17 cellular contexts compared by ENCODE assay signal in the genomic region with DNA sequence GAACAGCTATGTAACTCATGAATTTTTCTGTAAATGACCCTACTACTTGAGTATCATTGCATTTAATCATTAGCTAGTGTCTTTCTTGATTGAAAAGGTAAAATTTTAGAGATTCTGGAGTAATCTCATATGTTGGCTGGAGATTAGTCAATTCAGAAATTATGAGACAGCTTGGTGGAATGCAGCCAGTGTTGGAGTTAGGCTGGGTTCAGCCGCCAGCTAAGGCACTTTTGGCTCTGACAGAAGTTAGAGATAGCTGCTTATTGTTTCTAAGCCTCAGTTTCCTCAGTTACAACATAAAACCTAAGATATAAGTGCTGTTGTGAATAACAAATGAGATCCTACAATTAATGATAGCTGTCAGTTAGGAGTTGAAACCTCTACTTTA. TPM values are rescaled to one million over a fixed set of nuclear protein-coding genes. Genes with fewer than 3 reads are reported as not detected.
DNase-seq lines count a peak whose midpoint lies in the region; ATAC-seq, FAIRE-seq and TF ChIP-seq lines count a peak whose summit lies in the region.
"Had no signal": no experiment of that assay in that cellular context is flagged by ENCODE, and none has a peak within 500 bp of the region (broad histone marks: within the 10 kb centered on the region; RNA-seq: fewer than 3 reads in every experiment).

No MANE protein-coding gene starts in this region.

- no peak for TF ChIP-seq POLR2A in HepG2 (IDR thresholded peaks at IDR 0.05; ENCODE audit: insufficient read depth in 1 of 2, low read depth in 2 of 2, low read length in 2 of 2)

- H3K36me3 Mint-ChIP-seq in naive thymus-derived CD8-positive, alpha-beta T cell, result peaks cover 0 to 16% (median 5%) of the 10 kb centered on the region in 3 donors

- no peaks in the 10 kb centered on the region for H3K9me3 Mint-ChIP-seq in naive thymus-derived CD8-positive, alpha-beta T cell
- H3K9me3 Mint-ChIP-seq: activated CD4-positive, alpha-beta T cell treated with anti-CD3 and anti-CD28 coated beads, Interleukin-2, amount 10 ng/mL, durations not matched to agents 7 days and 5 days; mesothelial cell of epicardium; neural crest cell; stimulated activated effector memory CD8-positive, alpha-beta T cell treated with anti-CD3 and anti-CD28 coated beads, Interleukin-12 subunit alpha, Interleukin-12 subunit beta, amount 100 ng/mL, for 72 hours had no signal

- no peaks in the 10 kb centered on the region for H3K27me3 Mint-ChIP-seq in naive thymus-derived CD8-positive, alpha-beta T cell
- H3K27me3 Mint-ChIP-seq: activated CD4-positive, alpha-beta T cell treated with anti-CD3 and anti-CD28 coated beads, Interleukin-2, amount 10 ng/mL, durations not matched to agents 7 days and 5 days had no signal

- H3K36me3 ChIP-seq in GM23248 (ENCODE audit: low read depth), result peaks cover 10% of the 10 kb centered on the region
- no peaks in the 10 kb centered on the region; the same call in 1 of the 2 replicates for H3K36me3 ChIP-seq in Panc1 (ENCODE audit: control insufficient read depth, insufficient read depth, low read length)
- peaks cover 6 to 23% of the 10 kb centered on the region in 2 experiments for H3K36me3 ChIP-seq in HepG2 (replicated peaks in 1 of 2; ENCODE audit: control insufficient read depth in 1 of 2, insufficient read depth in 2 of 2, low read length in 2 of 2)
- H3K36me3 ChIP-seq: thoracic aorta had no signal

- H4K20me1 ChIP-seq in GM23248 (ENCODE audit: insufficient read depth), result no peaks in the 10 kb centered on the region
- H4K20me1 ChIP-seq in HepG2 (ENCODE audit: insufficient read depth, low read length), result 0 out of 2 replicates have a peak, but pooled peaks cover 4% of the 10 kb centered on the region

- no peak for TF ChIP-seq EP300 in HepG2 (IDR thresholded peaks at IDR 0.05; ENCODE audit: low read depth in 2 of 2, low read length in 2 of 2)
- no peak for TF ChIP-seq EP300 in HepG2 (CRISPR knock-in tag; IDR thresholded peaks at IDR 0.05; ENCODE audit: borderline replicate concordance)

- no peak for FAIRE-seq in HepG2 (lab: Jason Lieb, UNC)

- H3K4me2 ChIP-seq in GM23248 (ENCODE audit: unreplicated experiment), result peak overlapping the region; percentile 15
- H3K4me2 ChIP-seq in HepG2 (ENCODE audit: low read depth, low read length), result no peak overlapping the region
- H3K4me2 ChIP-seq: hepatocyte, PC-9 had no signal

- in situ Hi-C loops in GM23248 (cut with MboI) (loop anchor here (10.0 kb wide), 1 partner anchor 182 kb away; no protein-coding TSS in a partner anchor), Panc1 (cut with HindIII; ENCODE audit: low pct_unique_long_range_greater_than_20kb, low sequenced_read_pairs) (no loop called here), HepG2 (cut with HindIII; ENCODE audit: extremely low pct_ligation_motif_present, low pct_unique_long_range_greater_than_20kb) (loop anchor here (5.0 kb wide), 2 partner anchors 164 to 314 kb away; no protein-coding TSS in a partner anchor)

- no peak for TF ChIP-seq RAD21 in HepG2 (CRISPR knock-in tag; IDR thresholded peaks at IDR 0.05)

- peaks cover 8% of the 10 kb centered on the region for H3F3A ChIP-seq in GM23248 (ENCODE audit: insufficient read depth)

- H3K27ac ChIP-seq in GM23248 (no peak overlapping the region), Panc1 (ENCODE audit: low read length) (peak overlapping the region; percentile 83), HepG2 (ENCODE audit: extremely low read length, insufficient read depth, low read length) (peak overlapping the region; percentile 37)
- H3K27ac ChIP-seq: esophagus muscularis mucosa, hepatocyte, PC-9, thoracic aorta had no signal

- CTCF ChIA-PET in Panc1 (lab: Charles Lee) (interaction anchor here (0.5 to 1.3 kb wide), 5 partner anchors 8 to 232 kb away, joined by 3 to 8 read pairs (median 4); no protein-coding TSS in a partner anchor), HepG2 (lab: Yijun Ruan, JAX; ENCODE audit: low intra/inter-chr PET ratio, low total read pairs) (interaction anchor here (1.3 to 3.2 kb wide), 2 partner anchors 163 to 312 kb away, joined by 4 to 46 read pairs; no protein-coding TSS in a partner anchor)

- H3K27me3 ChIP-seq in GM23248 (replicated peaks; ENCODE audit: insufficient read depth) (no peaks in the 10 kb centered on the region), Panc1 (ENCODE audit: control insufficient read depth, insufficient read depth, low read length) (no peaks in the 10 kb centered on the region), HepG2 (ENCODE audit: control insufficient read depth in 1 of 2, insufficient read depth in 2 of 2, low read length in 2 of 2) (no peaks in the 10 kb centered on the region)
- H3K27me3 ChIP-seq: esophagus muscularis mucosa, hepatocyte had no signal

- H3K79me2 ChIP-seq in GM23248 (ENCODE audit: insufficient read depth), result peaks cover 59% of the 10 kb centered on the region
- peaks cover 3% of the 10 kb centered on the region for H3K79me2 ChIP-seq in HepG2 (ENCODE audit: insufficient read depth, low read length)

- H3K9ac ChIP-seq in GM23248, result no peak overlapping the region
- H3K9ac ChIP-seq in HepG2 (ENCODE audit: insufficient read depth, low read depth, low read length), result no peak overlapping the region

- BruUV-seq in Panc1 (replicated peaks; lab: Mats Ljungman, UMichigan), result no TSS peak
- BruUV-seq in HepG2 (replicated peaks; lab: Mats Ljungman, UMichigan), result no TSS peak

- DNase-seq in GM23248, result peak; percentile 45
- no peak for DNase-seq in Panc1 (ENCODE audit: low read depth, low spot score)
- DNase-seq in cardiac fibroblast (ENCODE audit: low read depth in 2 of 2), result peak; percentile 46 to 68
- DNase-seq in HepG2 (ENCODE audit: low spot score), result no peak
- DNase-seq in HPDE6-E6E7 (ENCODE audit: extremely low spot score), result no peak
- DNase-seq in central memory CD4-positive, alpha-beta T cell, result no peak
- no peak for DNase-seq in hippocampal formation (lab: John Stamatoyannopoulos, UW)
- no peak for DNase-seq in naive thymus-derived CD8-positive, alpha-beta T cell

- peaks cover 5 to 14% (median 8%) of the 10 kb centered on the region in 4 donors for H3K4me1 Mint-ChIP-seq in naive thymus-derived CD8-positive, alpha-beta T cell
- H3K4me1 Mint-ChIP-seq: stimulated activated effector memory CD8-positive, alpha-beta T cell treated with anti-CD3 and anti-CD28 coated beads, Interleukin-12 subunit alpha, Interleukin-12 subunit beta, amount 100 ng/mL, for 72 hours had no signal

- 79 to 89% methylated on average over 1 of the region's 1 CpG for WGBS in GM23248 (ENCODE audit: low coverage in 1 of 2, low lambda C conversion rate in 2 of 2, missing lambda C conversion rate in 2 of 2), 2 experiments
- WGBS in HepG2 (ENCODE audit: low lambda C conversion rate), result 86% methylated on average over 1 of the region's 1 CpG

- TF ChIP-seq CTCF in Panc1 (IDR thresholded peaks at IDR 0.05) (no peak), cardiac fibroblast (IDR thresholded peaks at IDR 0.05; ENCODE audit: low read depth, low read length) (no peak), HepG2 (CRISPR knock-in tag; IDR thresholded peaks at IDR 0.05) (no peak)

- POLR2A ChIA-PET in Panc1 (lab: Charles Lee), result interaction anchor here (0.7 kb wide), 1 partner anchor 142 kb away, joined by 3 read pairs; no protein-coding TSS in a partner anchor
- POLR2A ChIA-PET in HepG2 (lab: Yijun Ruan, JAX), result interaction anchor here (0.6 to 2.0 kb wide), 9 partner anchors 14 to 256 kb away, joined by 3 to 6 read pairs (median 3); a partner anchor contains a TSS
- POLR2A ChIA-PET in naive thymus-derived CD8-positive, alpha-beta T cell (lab: Charles Lee), result interaction anchor here (0.7 to 1.0 kb wide), 2 partner anchors 177 to 311 kb away, joined by 3 to 4 read pairs; no protein-coding TSS in a partner anchor

- intact Hi-C loops in Panc1 (cut with micrococcal nuclease; ENCODE audit: unreplicated experiment), result loop anchor here (1.0 to 5.0 kb wide), 3 partner anchors 49 to 163 kb away; a partner anchor contains a TSS
- intact Hi-C loops in HepG2 (cut with micrococcal nuclease; ENCODE audit: unreplicated experiment), result loop anchor here (1.0 to 10.0 kb wide), 5 partner anchors 88 to 932 kb away; a partner anchor contains a TSS

- 0 out of 2 replicates have a peak, but pooled peaks have one; percentile 6 for ATAC-seq in Panc1
- peak; percentile 17 for ATAC-seq in HepG2
- no peak for ATAC-seq in naive thymus-derived CD8-positive, alpha-beta T cell

- no peaks in the 10 kb centered on the region for H3K9me2 ChIP-seq in GM23248 (ENCODE audit: insufficient read depth)

- no peak overlapping the region for H3K4me3 Mint-ChIP-seq in naive thymus-derived CD8-positive, alpha-beta T cell
- H3K4me3 Mint-ChIP-seq: activated CD4-positive, alpha-beta T cell treated with anti-CD3 and anti-CD28 coated beads, Interleukin-2, amount 10 ng/mL, durations not matched to agents 7 days and 5 days; mesothelial cell of epicardium; neural crest cell; stimulated activated effector memory CD8-positive, alpha-beta T cell treated with anti-CD3 and anti-CD28 coated beads, Interleukin-12 subunit alpha, Interleukin-12 subunit beta, amount 100 ng/mL, for 72 hours had no signal

- H2AFZ ChIP-seq in GM23248 (no peak overlapping the region), HepG2 (ENCODE audit: low read length) (no peak overlapping the region)
- H2AFZ ChIP-seq: hepatocyte, PC-9 had no signal

- H3K4me3 ChIP-seq in GM23248 (no peak overlapping the region), Panc1 (ENCODE audit: low read depth in 2 of 2, low read length in 2 of 2) (no peak overlapping the region), cardiac fibroblast (replicated peaks in 1 of 2; ENCODE audit: low read depth in 2 of 2, low read length in 2 of 2) (no peak overlapping the region), HepG2 (replicated peaks in 1 of 3; ENCODE audit: insufficient read depth in 1 of 3, low read depth in 2 of 3, low read length in 3 of 3) (no peak overlapping the region)
- H3K4me3 ChIP-seq: esophagus muscularis mucosa, hepatocyte, K562, PC-9, thoracic aorta had no signal

- H3K9me3 ChIP-seq in GM23248 (ENCODE audit: low read depth), result no peaks in the 10 kb centered on the region
- H3K9me3 ChIP-seq in Panc1 (ENCODE audit: control insufficient read depth, insufficient read depth, low read depth, low read length), result no peaks in the 10 kb centered on the region
- H3K9me3 ChIP-seq in HepG2 (ENCODE audit: low read length), result no peaks in the 10 kb centered on the region
- H3K9me3 ChIP-seq: esophagus muscularis mucosa, thoracic aorta had no signal

- H3K4me1 ChIP-seq in GM23248 (ENCODE audit: insufficient read depth) (peaks cover 6% of the 10 kb centered on the region), Panc1 (ENCODE audit: control insufficient read depth, insufficient read depth, low read length) (peaks cover 35% of the 10 kb centered on the region), HepG2 (ENCODE audit: insufficient read depth, low read length) (peaks cover 40% of the 10 kb centered on the region)

- H3K27ac Mint-ChIP-seq in naive thymus-derived CD8-positive, alpha-beta T cell, result no peak overlapping the region
- H3K27ac Mint-ChIP-seq: activated CD4-positive, alpha-beta T cell treated with anti-CD3 and anti-CD28 coated beads, Interleukin-2, amount 10 ng/mL, durations not matched to agents 7 days and 5 days; stimulated activated effector memory CD8-positive, alpha-beta T cell treated with anti-CD3 and anti-CD28 coated beads, Interleukin-12 subunit alpha, Interleukin-12 subunit beta, amount 100 ng/mL, for 72 hours had no signal

RNA-seq across cellular contexts. Expression of a gene that starts 49.4 kb away (rescaled TPM):
- 23.3 and 24.4 TPM in 2 replicates for total RNA-seq in GM23248 (2014; rRNA removed; shearing (Covaris generic))
- polyA plus RNA-seq in GM23248 (2016; fragmentation: Nextera tagmentation; extraction: Ambion mirVana), result 33.8 and 35.3 TPM in 2 replicates
- 72.0 TPM for total RNA-seq in Panc1 (2021; ENCODE audit: unreplicated experiment)
- polyA plus RNA-seq in Panc1 (2012; ENCODE audit: insufficient read length), result 56.0 TPM
- 25.6 and 33.0 TPM in 2 replicates for total RNA-seq in HepG2 (2016; rRNA removed; fragmentation: Illumina TruSeq; extraction: Trizol)
- 14.7 and 15.8 TPM in 2 replicates for total RNA-seq in HepG2 (2016; cell fraction: cytosol; rRNA removed; fragmentation: Illumina TruSeq; extraction: Trizol; ENCODE audit: low read depth)
- total RNA-seq in HepG2 (2016; cell fraction: insoluble cytoplasmic fraction; rRNA removed; fragmentation: Illumina TruSeq; extraction: Trizol), result 26.3 and 39.6 TPM in 2 replicates
- total RNA-seq in HepG2 (2016; cell fraction: membrane; rRNA removed; fragmentation: Illumina TruSeq; extraction: Trizol), result 11.4 and 12.5 TPM in 2 replicates
- total RNA-seq in HepG2 (2016; cell fraction: nucleus; rRNA removed; fragmentation: Illumina TruSeq; extraction: Trizol), result 21.0 and 25.5 TPM in 2 replicates
- 24.4 and 31.1 TPM in 2 replicates for polyA plus RNA-seq in HepG2 (2011; rRNA removed)
- polyA plus RNA-seq in HepG2 (2011; cell fraction: cytosol; rRNA removed), result 15.6 and 21.0 TPM in 2 replicates
- polyA plus RNA-seq in HepG2 (2011; cell fraction: nucleus; rRNA removed), result 26.3 and 27.5 TPM in 2 replicates
- polyA plus RNA-seq in HepG2 (2012), result 35.3 and 48.1 TPM in 2 replicates
- polyA plus RNA-seq in HepG2 (2016; cell fraction: cytosol; fragmentation: Illumina TruSeq; extraction: Trizol; ENCODE audit: low read depth), result 5.5 and 5.9 TPM in 2 replicates
- 33.2 and 36.2 TPM in 2 replicates for polyA plus RNA-seq in HepG2 (2016; cell fraction: insoluble cytoplasmic fraction; fragmentation: Illumina TruSeq; extraction: Trizol; ENCODE audit: low read depth)
- 7.0 and 7.4 TPM in 2 replicates for polyA plus RNA-seq in HepG2 (2016; cell fraction: membrane; fragmentation: Illumina TruSeq; extraction: Trizol; ENCODE audit: low read depth)
- 60.6 and 63.9 TPM in 2 replicates for polyA plus RNA-seq in HepG2 (2016; cell fraction: nucleus; fragmentation: Illumina TruSeq; extraction: Trizol; ENCODE audit: insufficient read depth, low read depth)
- 9.1 and 14.9 TPM in 2 replicates for polyA minus RNA-seq in HepG2 (2011; rRNA and poly(A)+ RNA removed; ENCODE audit: low replicate concordance)
- polyA minus RNA-seq in HepG2 (2011; cell fraction: cytosol; rRNA and poly(A)+ RNA removed), result 13.1 and 16.3 TPM in 2 replicates
- polyA minus RNA-seq in HepG2 (2011; cell fraction: nucleus; rRNA and poly(A)+ RNA removed), result 44.9 and 47.3 TPM in 2 replicates
- 10 to 100 TPM; 21.9 to 29.5 TPM for total RNA-seq in naive thymus-derived CD8-positive, alpha-beta T cell
- polyA plus RNA-seq in naive thymus-derived CD8-positive, alpha-beta T cell, result 10 to 100 TPM; 11.9 to 14.6 (median 12.6) TPM

Comparison
In these comparisons a context has a peak if more than half of its experiments do, and no peak if none do; other contexts are left out.
1. DNase-seq: peak in GM23248 (single experiment) and cardiac fibroblast (2 of 2); none in Panc1 (single experiment), HepG2 (single experiment), HPDE6-E6E7 (single experiment), central memory CD4-positive, alpha-beta T cell (single experiment), hippocampal formation (0 of 2) and naive thymus-derived CD8-positive, alpha-beta T cell (0 of 10).
2. ATAC-seq: peak in Panc1 (single experiment) and HepG2 (single experiment); none in naive thymus-derived CD8-positive, alpha-beta T cell (0 of 2).